ENCODE assay signal across 10 cellular contexts in the genomic region with DNA sequence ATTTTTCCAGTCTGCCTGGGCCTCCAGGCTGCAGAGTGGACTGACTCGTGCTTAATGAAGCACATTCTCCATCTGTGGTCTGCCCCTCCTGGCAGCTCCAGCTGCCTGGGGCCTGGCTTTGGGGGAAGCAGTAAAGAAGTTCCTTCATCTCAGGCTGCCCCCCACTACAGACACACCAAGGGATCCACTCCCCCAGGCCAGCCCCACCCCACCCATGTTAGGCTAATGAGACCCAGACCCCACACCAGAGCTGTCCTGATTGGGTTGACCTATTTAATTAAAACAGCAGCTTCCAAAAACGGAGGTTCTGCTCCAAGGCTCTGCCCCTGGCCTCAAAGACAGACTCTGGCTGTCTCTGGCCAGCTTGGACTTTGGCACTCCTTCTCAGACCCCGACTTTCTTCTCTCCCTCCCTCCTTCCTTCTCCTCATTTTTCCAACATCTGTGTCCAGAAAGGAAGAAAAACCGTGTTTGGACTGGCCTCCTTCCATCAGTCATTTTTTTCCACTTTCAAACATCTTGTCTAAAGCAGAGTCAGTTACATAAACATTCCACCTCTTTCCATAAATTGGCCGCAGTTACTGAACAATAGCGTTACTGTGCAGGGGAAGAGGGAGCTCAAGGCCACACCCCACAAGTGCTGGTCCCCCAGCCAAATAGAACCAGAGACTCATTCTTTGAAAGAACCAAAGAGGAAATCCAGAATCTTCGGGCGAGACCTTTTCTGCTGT. TPM values are rescaled to one million over a fixed set of nuclear protein-coding genes. Genes with fewer than 3 reads are reported as not detected.
DNase-seq lines count a peak whose midpoint lies in the region; FAIRE-seq and TF ChIP-seq lines count a peak whose summit lies in the region.
"Had no signal": no experiment of that assay in that cellular context is flagged by ENCODE, and none has a peak within 500 bp of the region (broad histone marks: within the 10 kb centered on the region; RNA-seq: fewer than 3 reads in every experiment).

No MANE protein-coding gene starts in this region.

- intact Hi-C loops in testis (cut with DNase I; ENCODE audit: low total_unique reads), result no loop called here

- no peak overlapping the region for H3K4me3 ChIP-seq in testis

- peak overlapping the region in 1 of 2 donors; percentile 6 for H3K27ac ChIP-seq in testis

- peak; percentile 68 for DNase-seq in HS-27A (ENCODE audit: low read depth)
- DNase-seq in chondrocyte (ENCODE audit: low spot score), result no peak
- DNase-seq in left kidney (ENCODE audit: low read depth, low spot score), result peak; percentile 68
- DNase-seq in testis, result peak; percentile 33
- DNase-seq in D721Med (ENCODE audit: insufficient read length, low spot score), result no peak
- no peak for DNase-seq in NCI-H2081 (lab: John Stamatoyannopoulos, UW)
- no peak for DNase-seq in activated CD4-positive, alpha-beta T cell treated with anti-CD3 and anti-CD28 coated beads, Interleukin-2, amount 50 U/mL, for 1 hour
- DNase-seq in kidney glomerular epithelial cell (lab: John Stamatoyannopoulos, UW), result no peak
- DNase-seq: cerebellar nuclear complex had no signal

- H3K4me1 Mint-ChIP-seq in chondrocyte (ENCODE audit: low read depth), result peaks cover 27% of the 10 kb centered on the region
- H3K4me1 Mint-ChIP-seq: IgD-negative memory B cell had no signal

- WGBS in testis, 2 donors, result 28 to 34% methylated on average over 8 of the region's 8 CpGs

- no peak overlapping the region for H3K27ac Mint-ChIP-seq in chondrocyte (ENCODE audit: unreplicated experiment)
- H3K27ac Mint-ChIP-seq: IgD-negative memory B cell had no signal

- peaks cover 10% of the 10 kb centered on the region for H3K4me1 ChIP-seq in testis

- peak; percentile 19 for TF ChIP-seq CTCF in chondrocyte (IDR thresholded peaks at IDR 0.05)
- no peak for TF ChIP-seq CTCF in testis (IDR thresholded peaks at IDR 0.05)
- no peak for TF ChIP-seq CTCF in D721Med (IDR thresholded peaks at IDR 0.05; ENCODE audit: insufficient read depth, missing control alignments)

- no peaks in the 10 kb centered on the region for H3K27me3 Mint-ChIP-seq in chondrocyte (ENCODE audit: low read depth)

- no peak overlapping the region for H3K4me3 Mint-ChIP-seq in chondrocyte (ENCODE audit: unreplicated experiment)
- H3K4me3 Mint-ChIP-seq: IgD-negative memory B cell had no signal

- no peaks in the 10 kb centered on the region for H3K9me3 Mint-ChIP-seq in chondrocyte (ENCODE audit: low read depth)

- no peaks in the 10 kb centered on the region for H3K36me3 Mint-ChIP-seq in chondrocyte (ENCODE audit: low read depth)
- H3K36me3 Mint-ChIP-seq: IgD-negative memory B cell had no signal

- H3K27me3 ChIP-seq in testis, result no peaks in the 10 kb centered on the region

- FAIRE-seq in D721Med (lab: Jason Lieb, UNC), result no peak

- H3K36me3 ChIP-seq in testis (ENCODE audit: low read depth, missing control alignments), result no peaks in the 10 kb centered on the region

- TF ChIP-seq POLR2A in testis (IDR thresholded peaks at IDR 0.05), result no peak

- H3K9me3 ChIP-seq in testis, result no peaks in the 10 kb centered on the region

RNA-seq across cellular contexts. Expression of a gene that starts 29.7 kb away (rescaled TPM):
- total RNA-seq in chondrocyte (39.1 to 71.7 TPM (median 43.5 TPM) in 3 replicates), testis (1 to 10 TPM; 1.1 to 1.9 TPM)
- 1.1 TPM for polyA plus RNA-seq in testis (ENCODE audit: insufficient read depth, low read depth, low replicate concordance)
- polyA plus RNA-seq: IgD-negative memory B cell had no signal

Comparison
In these comparisons a context has a peak if more than half of its experiments do, and no peak if none do; other contexts are left out.
1. DNase-seq: peak in HS-27A (single experiment), left kidney (single experiment) and testis (single experiment); none in chondrocyte (single experiment), D721Med (single experiment), NCI-H2081 (0 of 2), activated CD4-positive, alpha-beta T cell treated with anti-CD3 and anti-CD28 coated beads, Interleukin-2, amount 50 U/mL, for 1 hour (single experiment) and kidney glomerular epithelial cell (single experiment).
2. RNA of a gene that starts 29.7 kb away (total RNA-seq): 39.1 to 71.7 TPM in chondrocyte; 1.1 to 1.9 TPM in testis; every median in the first group is over 10 times any median in the second.